ENCODE assay signal across 20 cellular contexts in genomic region chr22:35746248-35746647, GRCh38. TPM values are rescaled to one million over a fixed set of nuclear protein-coding genes. Genes with fewer than 3 reads are reported as not detected.
A peak's percentile ranks its signal among the peaks of the same experiment; 100 is the strongest.
DNase-seq lines count a peak whose midpoint lies in the region; ATAC-seq and TF ChIP-seq lines count a peak whose summit lies in the region.
"Had no signal": no experiment of that assay in that cellular context is flagged by ENCODE, and none has a peak within 500 bp of the region (broad histone marks: within the 10 kb centered on the region; RNA-seq: fewer than 3 reads in every experiment).

No MANE protein-coding gene starts in this region.

- H3K4me3 ChIP-seq in cardiac muscle cell: no peak overlapping the region
- no peak overlapping the region for H3K4me3 ChIP-seq in psoas muscle

- DNase-seq in HFFc6: no peak
- no peak for DNase-seq in T-helper 17 cell
- DNase-seq in cardiac muscle cell (ENCODE audit: low read depth in 1 of 2, low spot score in 1 of 2): peak in 1 of 2 donors; percentile 21
- DNase-seq in psoas muscle: peak; percentile 48 to 65
- DNase-seq in SW480 (ENCODE audit: low spot score): no peak
- DNase-seq in NCI-H2227 (lab: John Stamatoyannopoulos, UW; ENCODE audit: unreplicated experiment): no peak
- DNase-seq: ACHN, DMS79, HCEC 1CT, MV-4-11, NCI-H1694 treated with DMSO at 0.1 percent for 48 hours, NCI-H510A treated with DMSO at 0.1 percent for 48 hours, NCI-H774, SW 1271 had no signal

- H3K27me3 ChIP-seq in cardiac muscle cell (no peaks in the 10 kb centered on the region), psoas muscle (ENCODE audit: insufficient read depth in 3 of 3, low read length in 2 of 3) (no peaks in the 10 kb centered on the region)

- H3K4me1 Mint-ChIP-seq in HFFc6 (ENCODE audit: low read depth) (peaks cover 100% of the 10 kb centered on the region), T-helper 17 cell (no peaks in the 10 kb centered on the region)

- TF ChIP-seq CTCF in HFFc6 (IDR thresholded peaks at IDR 0.05) (no peak), cardiac muscle cell (IDR thresholded peaks at IDR 0.05; ENCODE audit: low read depth, low read length) (no peak), psoas muscle (IDR thresholded peaks at IDR 0.05) (no peak)

- H3K4me3 Mint-ChIP-seq in HFFc6 (peak overlapping the region; percentile 23; the same call in 1 of the 2 replicates), T-helper 17 cell (no peak overlapping the region)

- H3K36me3 Mint-ChIP-seq in HFFc6 (ENCODE audit: low read depth) (peaks cover 39% of the 10 kb centered on the region), T-helper 17 cell (ENCODE audit: low read depth) (no peaks in the 10 kb centered on the region)

- WGBS in psoas muscle, 3 donors: 84 to 86% (median 85%) methylated on average over 9 of the region's 9 CpGs

- H3K27ac ChIP-seq in cardiac muscle cell: peak overlapping the region; percentile 41
- H3K27ac ChIP-seq in psoas muscle: peak overlapping the region; percentile 58
- H3K27ac ChIP-seq: C4-2B, KMS-11 had no signal

- ATAC-seq in T-helper 17 cell: no peak
- ATAC-seq in psoas muscle: no peak
- no peak for ATAC-seq in HG03045 (IDR thresholded peaks at IDR 0.05; ENCODE audit: unreplicated experiment)
- ATAC-seq in GM19463 (IDR thresholded peaks at IDR 0.05; ENCODE audit: unreplicated experiment): no peak
- ATAC-seq: HepG2 had no signal

- H3K4me1 ChIP-seq in cardiac muscle cell (ENCODE audit: low read depth) (peaks cover 35% of the 10 kb centered on the region), psoas muscle (peaks cover 62% of the 10 kb centered on the region)

- peak overlapping the region; percentile 36 for H3K27ac Mint-ChIP-seq in HFFc6
- peak overlapping the region; percentile 19 for H3K27ac Mint-ChIP-seq in T-helper 17 cell

- H3K27me3 Mint-ChIP-seq in HFFc6 (ENCODE audit: insufficient read depth): peaks cover 14% of the 10 kb centered on the region
- H3K27me3 Mint-ChIP-seq in T-helper 17 cell: peaks cover 8% of the 10 kb centered on the region

- H3K9me3 Mint-ChIP-seq in HFFc6: no peaks in the 10 kb centered on the region

- H3K36me3 ChIP-seq in cardiac muscle cell (peaks cover 40% of the 10 kb centered on the region), psoas muscle (ENCODE audit: insufficient read depth in 1 of 2, low read depth in 1 of 2) (peaks cover 0 to 42% of the 10 kb centered on the region in 2 donors)

- H3K9me3 ChIP-seq in T-helper 17 cell (ENCODE audit: control insufficient read depth, low read length, poor library complexity, severe bottlenecking) (no peaks in the 10 kb centered on the region), cardiac muscle cell (ENCODE audit: low read depth) (no peaks in the 10 kb centered on the region), psoas muscle (no peaks in the 10 kb centered on the region)

- intact Hi-C loops in psoas muscle (cut with DNase I): no loop called here

RNA-seq across cellular contexts. Expression of gene APOL5, which starts 28.6 kb away (rescaled TPM):
- total RNA-seq in HFFc6 (2021; fragmentation: NEBNext Ultra II Directional; extraction: Animal tissue kit (Norgen Biotek cat#: 25700)): not detected
- total RNA-seq in T-helper 17 cell (not detected), cardiac muscle cell (not detected in 2 replicates), psoas muscle (under 1 TPM in 1 of 4 donors, not detected in 3; 0.45 TPM)
- polyA plus RNA-seq in cardiac muscle cell (not detected in 2 replicates), psoas muscle (under 1 TPM; 0.04 to 0.15 (median 0.04) TPM)
- total RNA-seq: HepG2, SK-MEL-5 had no signal
- polyA plus RNA-seq: HepG2 had no signal

Comparison
In these comparisons a context has a peak if more than half of its experiments do, and no peak if none do; other contexts are left out.
1. DNase-seq: peak in psoas muscle (2 of 2); none in HFFc6 (single experiment), T-helper 17 cell (0 of 3), SW480 (single experiment) and NCI-H2227 (single experiment).